23 cellular contexts compared by ENCODE assay signal in the genomic region with DNA sequence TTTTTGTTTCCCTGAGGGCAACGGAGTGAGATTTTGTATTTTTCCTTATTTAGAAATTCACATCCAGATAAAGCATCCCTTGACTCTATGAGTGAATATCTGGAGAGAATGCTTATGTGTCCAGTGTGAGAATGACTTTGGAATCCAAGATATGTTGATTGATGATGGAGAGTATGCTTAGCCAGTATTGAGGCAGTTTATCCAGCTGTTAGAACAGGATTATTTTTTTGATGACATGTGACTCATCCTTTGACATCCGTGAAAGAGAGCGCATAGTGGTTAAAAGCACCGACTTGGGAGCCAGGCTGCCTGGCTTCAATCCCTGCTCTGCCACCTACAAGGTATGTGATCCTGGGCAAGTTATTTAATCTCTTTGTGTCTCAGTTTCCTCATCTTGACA.
A peak's percentile ranks its signal among the peaks of the same experiment; 100 is the strongest.
DNase-seq lines count a peak whose midpoint lies in the region; ATAC-seq, FAIRE-seq and TF ChIP-seq lines count a peak whose summit lies in the region.
"Had no signal": no experiment of that assay in that cellular context is flagged by ENCODE, and none has a peak within 500 bp of the region (broad histone marks: within the 10 kb centered on the region; RNA-seq: fewer than 3 reads in every experiment).

No MANE protein-coding gene starts in this region.

- no peak overlapping the region for H2AFZ ChIP-seq in PC-3 (ENCODE audit: low read length)

- no peak overlapping the region for H3K4me3 ChIP-seq in A673 (ENCODE audit: low read depth, low read length, poor library complexity, severe bottlenecking)
- no peak overlapping the region for H3K4me3 ChIP-seq in PC-3 (ENCODE audit: low read length)
- H3K4me3 ChIP-seq in bronchial epithelial cell (ENCODE audit: low read depth, low read length): no peak overlapping the region
- H3K4me3 ChIP-seq: A549, BLaER1 had no signal

- H3K9me3 ChIP-seq in A673 (ENCODE audit: low read depth, low read length, poor library complexity, severe bottlenecking) (no peaks in the 10 kb centered on the region), PC-3 (ENCODE audit: low read length) (no peaks in the 10 kb centered on the region)
- H3K9me3 ChIP-seq: A549, BLaER1 had no signal

- peaks cover 10% of the 10 kb centered on the region for H3K4me1 ChIP-seq in A673 (ENCODE audit: insufficient read depth, low read length, poor library complexity, severe bottlenecking)
- H3K4me1 ChIP-seq in PC-3 (ENCODE audit: insufficient read depth, low read length): peaks cover 5% of the 10 kb centered on the region; the same call in 1 of the 2 replicates

- BruUV-seq in A673 (replicated peaks; lab: Mats Ljungman, UMichigan) (no TSS peak), PC-3 (replicated peaks; lab: Mats Ljungman, UMichigan) (no TSS peak)

- no peak for FAIRE-seq in bronchial epithelial cell (lab: Jason Lieb, UNC)
- FAIRE-seq: A549, GM12892, GM18507 had no signal

- no peak overlapping the region for H3K4me2 ChIP-seq in PC-3 (ENCODE audit: low read length)
- H3K4me2 ChIP-seq: A549, KMS-11 had no signal

- CTCF ChIA-PET in A673 (lab: Charles Lee): no interaction called here
- CTCF ChIA-PET in PC-3 (lab: Charles Lee): no interaction called here

- no peaks in the 10 kb centered on the region for H4K20me1 ChIP-seq in PC-3 (ENCODE audit: low read length)
- H4K20me1 ChIP-seq: BLaER1 had no signal

- ATAC-seq in PC-3: no peak
- no peak for ATAC-seq in GM19395 (IDR thresholded peaks at IDR 0.05; ENCODE audit: unreplicated experiment)
- ATAC-seq: A549 had no signal

- H3F3A ChIP-seq in PC-3 (ENCODE audit: low read length, unreplicated experiment): no peaks in the 10 kb centered on the region

- H3K79me2 ChIP-seq in PC-3 (ENCODE audit: low read length): no peaks in the 10 kb centered on the region

- intact Hi-C loops in A673 (cut with micrococcal nuclease; ENCODE audit: unreplicated experiment): loop anchor here (10.0 kb wide), 1 partner anchor 1771 kb away; no protein-coding TSS in a partner anchor
- intact Hi-C loops in PC-3 (cut with micrococcal nuclease): loop anchor here (10.0 kb wide), 1 partner anchor 1771 kb away; no protein-coding TSS in a partner anchor

- peak; percentile 46 for DNase-seq in A673 (ENCODE audit: low spot score)
- peak; percentile 10 for DNase-seq in PC-3
- peak; percentile 6 for DNase-seq in bronchial epithelial cell (ENCODE audit: low read depth)
- peak; percentile 74 for DNase-seq in myocyte (ENCODE audit: low read depth)
- no peak for DNase-seq in HUDEP-2 (lab: John Stamatoyannopoulos, UW; ENCODE audit: unreplicated experiment in 76 of 76)
- no peak for DNase-seq in EL
- no peak for DNase-seq in NCI-H2029 treated with DMSO at 0.1 percent for 48 hours (lab: John Stamatoyannopoulos, UW)
- DNase-seq: CD4-positive, alpha-beta memory T cell; DMS153; H7; HFFc6; MM.1S; NCI-H1092 treated with DMSO at 0.1 percent for 48 hours; NCI-H2107; NCI-H774; RPMI8226; SW 1271 had no signal

- POLR2A ChIA-PET in A673 (lab: Charles Lee; ENCODE audit: low non-redundant PET): no interaction called here
- POLR2A ChIA-PET in PC-3 (lab: Charles Lee; ENCODE audit: unreplicated experiment): no interaction called here

- no peaks in the 10 kb centered on the region for H3K27me3 ChIP-seq in A673 (replicated peaks; ENCODE audit: insufficient read depth, low read depth, low read length, poor library complexity)
- H3K27me3 ChIP-seq in PC-3 (ENCODE audit: low read length): no peaks in the 10 kb centered on the region
- no peaks in the 10 kb centered on the region for H3K27me3 ChIP-seq in bronchial epithelial cell (ENCODE audit: control insufficient read depth, insufficient read depth, low read length)
- H3K27me3 ChIP-seq: BLaER1 had no signal

- no peaks in the 10 kb centered on the region for H3K9me2 ChIP-seq in PC-3 (replicated peaks; ENCODE audit: low read length)

- H3K36me3 ChIP-seq in A673 (ENCODE audit: insufficient read depth, low read length, poor library complexity, severe bottlenecking): no peaks in the 10 kb centered on the region
- no peaks in the 10 kb centered on the region for H3K36me3 ChIP-seq in PC-3 (ENCODE audit: low read depth, low read length)
- H3K36me3 ChIP-seq in bronchial epithelial cell (ENCODE audit: control insufficient read depth, insufficient read depth, low read length): no peaks in the 10 kb centered on the region
- H3K36me3 ChIP-seq: BLaER1 had no signal

- TF ChIP-seq CTCF in A673 (conservative IDR thresholded peaks at IDR 0.05; ENCODE audit: low read depth, low read length) (no peak), PC-3 (conservative IDR thresholded peaks at IDR 0.05; ENCODE audit: low read depth, low read length) (no peak), bronchial epithelial cell (IDR thresholded peaks at IDR 0.05; ENCODE audit: insufficient read depth, low read length, severe bottlenecking) (no peak)

- no peak overlapping the region for H3K27ac ChIP-seq in A673 (ENCODE audit: low read depth, low read length, poor library complexity, severe bottlenecking)
- H3K27ac ChIP-seq in PC-3 (ENCODE audit: low read length): no peak overlapping the region
- H3K27ac ChIP-seq: A549, BLaER1, KMS-11 had no signal

- no peak overlapping the region for H3K9ac ChIP-seq in PC-3 (ENCODE audit: low read length)
- H3K9ac ChIP-seq: BLaER1, KMS-11 had no signal

Comparison
In these comparisons a context has a peak if more than half of its experiments do, and no peak if none do; other contexts are left out.
1. DNase-seq: peak in A673 (single experiment), PC-3 (single experiment), bronchial epithelial cell (single experiment) and myocyte (single experiment); none in HUDEP-2 (0 of 76), EL (single experiment) and NCI-H2029 treated with DMSO at 0.1 percent for 48 hours (single experiment).